ENCODE assay signal across 26 cellular contexts in genomic region chr4:178255172-178255571, GRCh38.
"Had no signal": no experiment of that assay in that cellular context is flagged by ENCODE, and none has a peak within 500 bp of the region (broad histone marks: within the 10 kb centered on the region; RNA-seq: fewer than 3 reads in every experiment).

No MANE protein-coding gene starts in this region.

- FAIRE-seq: endometrium, frontal cortex, islet of Langerhans, keratinocyte had no signal

- DNase-seq: colonic mucosa; cortex of kidney; effector CD8-positive, alpha-beta T cell; effector memory CD8-positive, alpha-beta T cell; endodermal cell; erythroblast; esophagus squamous epithelium; foreskin fibroblast; heart left ventricle; hippocampal formation; left cardiac atrium; left lung; left ventricle myocardium superior; lower lobe of right lung; mesenchymal stem cell; mucosa of descending colon; naive B cell had no signal

- H3K4me1 ChIP-seq: colonic mucosa, esophagus squamous epithelium, gastroesophageal sphincter, heart left ventricle, left lung, lower lobe of right lung had no signal

- H3K4me3 ChIP-seq: colonic mucosa, esophagus squamous epithelium, gastroesophageal sphincter, heart left ventricle, left lung, lower lobe of right lung, mucosa of descending colon had no signal

- H3K4me1 Mint-ChIP-seq: endodermal cell, naive B cell had no signal

- H3K27ac Mint-ChIP-seq: dendritic cell treated with granulocyte-macrophage colony-stimulating factor and Interleukin-4, amounts not matched to agents 40 ng/mL and 50 ng/mL, for 4 days; effector memory CD8-positive, alpha-beta T cell; endodermal cell; mesothelial cell of epicardium; naive B cell had no signal

- H3K36me3 ChIP-seq: colonic mucosa, esophagus squamous epithelium, gastroesophageal sphincter, heart left ventricle, left lung, lower lobe of right lung had no signal

- H3K9me3 ChIP-seq: colonic mucosa, esophagus squamous epithelium, gastroesophageal sphincter, lower lobe of right lung, mucosa of descending colon had no signal

- H3K27ac ChIP-seq: colonic mucosa, epithelial cell of prostate, esophagus squamous epithelium, gastroesophageal sphincter, heart left ventricle, left lung, lower lobe of right lung had no signal

- H3K4me3 Mint-ChIP-seq: dendritic cell treated with granulocyte-macrophage colony-stimulating factor and Interleukin-4, amounts not matched to agents 40 ng/mL and 50 ng/mL, for 4 days; effector memory CD8-positive, alpha-beta T cell; endodermal cell; mesothelial cell of epicardium; naive B cell had no signal

- H3K36me3 Mint-ChIP-seq: mesothelial cell of epicardium, naive B cell had no signal

- H3K27me3 ChIP-seq: colonic mucosa, esophagus squamous epithelium, gastroesophageal sphincter, heart left ventricle, left lung had no signal

- ATAC-seq: effector memory CD8-positive, alpha-beta T cell; esophagus mucosa; gastroesophageal sphincter; heart left ventricle; left cardiac atrium; left lung; left ventricle myocardium superior; lower lobe of right lung; mucosa of descending colon had no signal

- H3K27me3 Mint-ChIP-seq: dendritic cell treated with granulocyte-macrophage colony-stimulating factor and Interleukin-4, amounts not matched to agents 40 ng/mL and 50 ng/mL, for 4 days; effector memory CD8-positive, alpha-beta T cell; naive B cell had no signal
